13 cellular contexts compared by ENCODE assay signal in the genomic region with DNA sequence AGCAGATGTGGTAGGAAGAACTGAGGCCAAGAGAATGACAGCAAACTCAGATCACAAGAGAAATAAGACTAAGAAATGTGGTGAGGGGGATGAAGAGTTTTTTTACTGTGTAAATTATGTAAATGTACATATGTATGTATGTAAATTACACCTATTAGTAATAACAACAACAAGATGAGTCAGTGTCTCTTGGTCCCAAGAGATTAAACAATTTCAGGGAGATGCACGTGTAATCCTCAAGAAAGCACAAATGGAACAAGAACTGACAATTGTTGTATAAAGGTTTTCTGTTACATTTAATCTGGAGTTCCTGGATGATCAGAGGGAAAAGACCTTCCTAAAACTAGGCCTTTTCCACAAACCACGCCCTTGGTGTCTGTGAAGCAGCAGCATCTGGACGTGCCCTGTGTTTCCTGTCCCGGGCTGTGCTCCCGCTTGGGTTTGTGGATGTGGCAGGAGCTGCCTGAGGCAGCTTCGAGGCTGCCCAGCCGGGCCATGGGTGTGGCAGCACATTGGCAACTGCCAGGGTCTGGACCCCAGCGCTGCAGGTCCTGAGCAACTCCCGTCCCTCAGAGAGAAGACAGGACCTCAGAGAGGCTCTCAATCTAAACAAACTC. TPM values are rescaled to one million over a fixed set of nuclear protein-coding genes. Genes with fewer than 3 reads are reported as not detected.
DNase-seq lines count a peak whose midpoint lies in the region; ATAC-seq and TF ChIP-seq lines count a peak whose summit lies in the region.
"Had no signal": no experiment of that assay in that cellular context is flagged by ENCODE, and none has a peak within 500 bp of the region (broad histone marks: within the 10 kb centered on the region; RNA-seq: fewer than 3 reads in every experiment).

No MANE protein-coding gene starts in this region.

- H4K20me1 ChIP-seq in GM23248 (ENCODE audit: insufficient read depth) (no peaks in the 10 kb centered on the region), SK-N-SH (ENCODE audit: insufficient read depth) (no peaks in the 10 kb centered on the region), fibroblast of lung (ENCODE audit: control insufficient read depth, extremely low read depth, insufficient read depth, low read length) (no peaks in the 10 kb centered on the region)

- in situ Hi-C loops in GM23248 (cut with MboI) = no loop called here

- intact Hi-C loops in sigmoid colon (cut with DNase I) (no loop called here), aorta (cut with DNase I) (no loop called here)

- H2AFZ ChIP-seq in GM23248 (peak overlapping the region; percentile 80), SK-N-SH (ENCODE audit: low read depth) (no peak overlapping the region), fibroblast of lung (ENCODE audit: low read length) (peak overlapping the region; percentile 38)

- H3K4me1 ChIP-seq in GM23248 (ENCODE audit: insufficient read depth) (peaks cover 11% of the 10 kb centered on the region), SK-N-SH (ENCODE audit: control insufficient read depth in 1 of 2, insufficient read depth in 2 of 2, low read depth in 1 of 2, low read length in 1 of 2) (peaks cover 4 to 60% of the 10 kb centered on the region in 2 experiments; a peak in 3 of 4 replicates), fibroblast of lung (ENCODE audit: control insufficient read depth, extremely low read depth, insufficient read depth, low read length) (peaks cover 3% of the 10 kb centered on the region), sigmoid colon (peaks cover 0 to 14% (median 0%) of the 10 kb centered on the region in 4 donors), aorta (ENCODE audit: control insufficient read depth in 1 of 2, insufficient read depth in 2 of 2, low read length in 2 of 2) (no peaks in the 10 kb centered on the region)
- H3K4me1 ChIP-seq: uterus had no signal

- WGBS in GM23248 (ENCODE audit: low coverage in 1 of 2, low lambda C conversion rate in 2 of 2, missing lambda C conversion rate in 2 of 2), 2 experiments = 9 to 16% methylated on average over 9 of the region's 9 CpGs
- 44% methylated on average over 8 of the region's 9 CpGs for WGBS in SK-N-SH (ENCODE audit: low lambda C conversion rate)
- WGBS in sigmoid colon, 2 donors = 69 to 82% methylated on average over 9 of the region's 9 CpGs
- 85 to 87% methylated on average over 9 of the region's 9 CpGs for WGBS in aorta, 2 donors

- ATAC-seq in aorta (ENCODE audit: low FRiP score) (no peak), GM21381 (IDR thresholded peaks at IDR 0.05; ENCODE audit: unreplicated experiment) (no peak)

- TF ChIP-seq RAD21 in SK-N-SH (IDR thresholded peaks at IDR 0.05; ENCODE audit: low read length) = 0 out of 2 replicates have a peak, but pooled peaks have one; percentile 5

- H3F3A ChIP-seq in GM23248 (ENCODE audit: insufficient read depth) (peaks cover 7% of the 10 kb centered on the region; the same call in 1 of the 2 replicates), SK-N-SH (replicated peaks; ENCODE audit: insufficient read depth) (peaks cover 2% of the 10 kb centered on the region)

- POLR2A ChIA-PET in SK-N-SH (lab: Yijun Ruan, JAX) = no interaction called here

- H3K27ac ChIP-seq in GM23248 = peak overlapping the region; percentile 37
- peak overlapping the region; percentile 30 to 92; a peak in 3 of 4 replicates for H3K27ac ChIP-seq in SK-N-SH (ENCODE audit: low read depth in 2 of 2, low read length in 1 of 2)
- peak overlapping the region; percentile 9 for H3K27ac ChIP-seq in fibroblast of lung (ENCODE audit: insufficient read depth, low read length)
- peak overlapping the region in 3 of 4 donors; percentile 17 to 52 (median 38) for H3K27ac ChIP-seq in sigmoid colon
- H3K27ac ChIP-seq in aorta (ENCODE audit: low read depth in 1 of 2, low read length in 2 of 2) = no peak overlapping the region
- H3K27ac ChIP-seq: uterus had no signal

- H3K4me2 ChIP-seq in GM23248 (ENCODE audit: unreplicated experiment) (peak overlapping the region; percentile 59), SK-N-SH (no peak overlapping the region; the same call in 1 of the 2 replicates), fibroblast of lung (ENCODE audit: extremely low read depth, insufficient read depth, low read length) (no peak overlapping the region)

- TF ChIP-seq POLR2A in sigmoid colon (IDR thresholded peaks at IDR 0.05) = no peak

- H3K9me2 ChIP-seq in GM23248 (ENCODE audit: insufficient read depth) = no peaks in the 10 kb centered on the region
- H3K9me2 ChIP-seq in SK-N-SH = no peaks in the 10 kb centered on the region

- H3K27me3 ChIP-seq in GM23248 (replicated peaks; ENCODE audit: insufficient read depth) (no peaks in the 10 kb centered on the region), SK-N-SH (ENCODE audit: insufficient read depth) (no peaks in the 10 kb centered on the region), fibroblast of lung (ENCODE audit: control insufficient read depth, insufficient read depth, low read length) (no peaks in the 10 kb centered on the region), sigmoid colon (no peaks in the 10 kb centered on the region), aorta (ENCODE audit: control insufficient read depth in 1 of 2, insufficient read depth in 2 of 2, low read length in 1 of 2) (no peaks in the 10 kb centered on the region)
- H3K27me3 ChIP-seq: uterus had no signal

- no peaks in the 10 kb centered on the region for H3K9me3 ChIP-seq in GM23248 (ENCODE audit: low read depth)
- H3K9me3 ChIP-seq in SK-N-SH = no peaks in the 10 kb centered on the region
- no peaks in the 10 kb centered on the region for H3K9me3 ChIP-seq in fibroblast of lung (ENCODE audit: control insufficient read depth, insufficient read depth, low read depth, low read length)
- H3K9me3 ChIP-seq in sigmoid colon = no peaks in the 10 kb centered on the region
- H3K9me3 ChIP-seq in aorta (ENCODE audit: control insufficient read depth, low read length) = no peaks in the 10 kb centered on the region
- H3K9me3 ChIP-seq: uterus had no signal

- H3K79me2 ChIP-seq in GM23248 (ENCODE audit: insufficient read depth) (no peaks in the 10 kb centered on the region), SK-N-SH (ENCODE audit: insufficient read depth) (peaks cover 20% of the 10 kb centered on the region; the same call in 1 of the 2 replicates), fibroblast of lung (ENCODE audit: control insufficient read depth, insufficient read depth, low read length) (no peaks in the 10 kb centered on the region)

- H3K9ac ChIP-seq in GM23248 (peak overlapping the region; percentile 56), SK-N-SH (no peak overlapping the region), fibroblast of lung (ENCODE audit: insufficient read depth, low read length) (peak overlapping the region; percentile 4)

- TF ChIP-seq CTCF in SK-N-SH (IDR thresholded peaks at IDR 0.05) = no peak
- no peak for TF ChIP-seq CTCF in fibroblast of lung (conservative IDR thresholded peaks at IDR 0.05 in 1 of 2, IDR thresholded peaks at IDR 0.05 in 1 of 2; ENCODE audit: low read depth in 1 of 2, low read length in 2 of 2)
- TF ChIP-seq CTCF in sigmoid colon (IDR thresholded peaks at IDR 0.05) = no peak

- 0 out of 2 replicates have a peak, but pooled peaks cover under 1% of the 10 kb centered on the region for H3K36me3 ChIP-seq in GM23248 (ENCODE audit: low read depth)
- peaks cover 28 to 30% of the 10 kb centered on the region in 2 experiments for H3K36me3 ChIP-seq in SK-N-SH (replicated peaks in 1 of 2; ENCODE audit: control insufficient read depth in 1 of 2, insufficient read depth in 2 of 2, low read length in 1 of 2)
- H3K36me3 ChIP-seq in fibroblast of lung (ENCODE audit: control insufficient read depth, insufficient read depth, low read length) = no peaks in the 10 kb centered on the region
- peaks cover 0 to 6% (median 0%) of the 10 kb centered on the region in 4 donors for H3K36me3 ChIP-seq in sigmoid colon
- peaks cover 0 to 2% of the 10 kb centered on the region in 2 donors for H3K36me3 ChIP-seq in aorta (ENCODE audit: control insufficient read depth in 1 of 2, insufficient read depth in 2 of 2, low read length in 1 of 2)
- H3K36me3 ChIP-seq: uterus had no signal

- H3K4me3 ChIP-seq in GM23248 (no peak overlapping the region), SK-N-SH (ENCODE audit: low read depth in 2 of 2, low read length in 1 of 2) (no peak overlapping the region), fibroblast of lung (replicated peaks in 1 of 4; ENCODE audit: control extremely low read depth in 1 of 4, insufficient read depth in 1 of 4, low read depth in 3 of 4, low read length in 4 of 4) (no peak overlapping the region), sigmoid colon (no peak overlapping the region), aorta (ENCODE audit: low read length in 2 of 2) (no peak overlapping the region)
- H3K4me3 ChIP-seq: uterus had no signal

- DNase-seq in GM23248 = peak; percentile 62
- peak; percentile 73 for DNase-seq in SK-N-SH
- peak in 1 of 2 donors; percentile 16 for DNase-seq in fibroblast of lung (ENCODE audit: low read depth in 2 of 2)
- no peak for DNase-seq in sigmoid colon
- no peak for DNase-seq in aorta
- DNase-seq in stimulated activated CD4-positive, alpha-beta T cell treated with anti-CD3 and anti-CD28 coated beads, Interleukin-2, amount 100 ng/mL, for 48 hours = no peak
- DNase-seq: CD8-positive, alpha-beta memory T cell; kidney glomerular epithelial cell; NCI-H1694 treated with DMSO at 0.1 percent for 48 hours; stimulated activated CD4-positive, alpha-beta T cell treated with anti-CD3 and anti-CD28 coated beads, Interleukin-4, amount 100 ng/mL, for 1 hour; uterus had no signal

- CTCF ChIA-PET in SK-N-SH (lab: Yijun Ruan, JAX) = interaction anchor here (0.7 to 2.1 kb wide), 3 partner anchors 14 to 17 kb away, joined by 3 to 6 read pairs (median 4); no protein-coding TSS in a partner anchor

- TF ChIP-seq EP300 in SK-N-SH (IDR thresholded peaks at IDR 0.05; ENCODE audit: borderline replicate concordance in 1 of 2, low read depth in 1 of 2, low read length in 1 of 2) (peak in 1 of 2 experiments; percentile 73; a peak in 1 of 4 replicates), sigmoid colon (IDR thresholded peaks at IDR 0.05) (no peak)

RNA-seq across cellular contexts. Expression of a gene that starts 1.0 kb away (rescaled TPM):
- not detected in 2 replicates for total RNA-seq in GM23248 (2014; rRNA removed; shearing (Covaris generic))
- polyA plus RNA-seq in GM23248 (2016; fragmentation: Nextera tagmentation; extraction: Ambion mirVana) (not detected in 2 replicates), SK-N-SH (2012; rRNA removed) (0.07 TPM in 1 of 2 replicates, not detected in the other), fibroblast of lung (0.05 TPM in 1 of 2 replicates, not detected in the other), sigmoid colon (not detected), aorta (not detected)
- polyA plus RNA-seq in SK-N-SH (2012; cell fraction: cytosol; rRNA removed) = 0.04 and 0.18 TPM in 2 replicates
- polyA plus RNA-seq in SK-N-SH (2012; cell fraction: nucleus; rRNA removed) = 0.06 and 0.39 TPM in 2 replicates
- total RNA-seq in fibroblast of lung (not detected in 2 replicates), sigmoid colon (not detected), aorta (not detected)
- not detected in 2 replicates for polyA plus RNA-seq in fibroblast of lung (2012)
- polyA minus RNA-seq in fibroblast of lung (ENCODE audit: low replicate concordance) = not detected in 2 replicates
- total RNA-seq: CD8-positive, alpha-beta memory T cell; T-helper 2 cell treated with Interferon-gamma antibody and Interleukin-4, amounts not matched to agents 100 ng/mL and 5 ng/mL, for 36 hours had no signal
- polyA plus RNA-seq: CD8-positive, alpha-beta memory T cell had no signal

RNA-seq across cellular contexts. Expression of a gene that starts 49.5 kb away (rescaled TPM):
- total RNA-seq in GM23248 (2014; rRNA removed; shearing (Covaris generic)) = 9.0 and 14.0 TPM in 2 replicates
- polyA plus RNA-seq in GM23248 (2016; fragmentation: Nextera tagmentation; extraction: Ambion mirVana) (13.4 and 14.0 TPM in 2 replicates), SK-N-SH (2012; rRNA removed) (28.4 and 36.1 TPM in 2 replicates), fibroblast of lung (16.3 and 18.0 TPM in 2 replicates), sigmoid colon (10 to 100 TPM; 10.9 to 15.1 (median 12.6) TPM), aorta (10 to 100 TPM in 1 of 2 donors, 1 to 10 TPM in 1; 6.0 to 10.0 TPM)
- 29.4 and 31.6 TPM in 2 replicates for polyA plus RNA-seq in SK-N-SH (2012; cell fraction: cytosol; rRNA removed)
- polyA plus RNA-seq in SK-N-SH (2012; cell fraction: nucleus; rRNA removed) = 64.7 and 89.2 TPM in 2 replicates
- total RNA-seq in fibroblast of lung (16.4 and 28.9 TPM in 2 replicates), sigmoid colon (10 to 100 TPM; 10.7 to 22.2 (median 16.8) TPM), aorta (10 to 100 TPM; 16.3 to 23.8 TPM)
- 13.0 and 14.7 TPM in 2 replicates for polyA plus RNA-seq in fibroblast of lung (2012)
- 1.1 and 14.7 TPM in 2 replicates for polyA minus RNA-seq in fibroblast of lung (ENCODE audit: low replicate concordance)

Comparison
In these comparisons a context has a peak if more than half of its experiments do, and no peak if none do; other contexts are left out.
1. DNase-seq: peak in GM23248 (single experiment) and SK-N-SH (single experiment); none in sigmoid colon (single experiment), aorta (0 of 2) and stimulated activated CD4-positive, alpha-beta T cell treated with anti-CD3 and anti-CD28 coated beads, Interleukin-2, amount 100 ng/mL, for 48 hours (0 of 2).
2. H3K27ac ChIP-seq: peak in GM23248 (single experiment), SK-N-SH (2 of 2), fibroblast of lung (single experiment) and sigmoid colon (3 of 4); none in aorta (0 of 2).